ENCODE assay signal across 30 cellular contexts in the genomic region with DNA sequence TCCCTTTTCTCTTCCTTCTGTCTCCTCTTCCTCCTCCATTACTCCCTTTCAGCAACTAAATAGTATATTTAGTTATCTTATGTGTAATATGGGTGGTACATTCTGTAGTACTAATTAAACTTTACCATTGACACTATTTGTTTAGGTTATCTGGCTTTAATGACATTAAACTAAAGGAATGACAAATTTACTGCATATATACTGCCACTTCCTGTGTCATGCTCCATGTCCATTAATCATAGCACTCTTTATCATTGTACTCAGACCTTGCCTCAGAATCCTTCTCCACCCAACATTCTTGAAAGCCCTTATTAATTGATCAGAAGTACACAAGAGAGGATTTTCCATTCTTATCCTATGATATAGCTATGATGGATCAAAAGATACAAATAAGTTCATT.
"Had no signal": no experiment of that assay in that cellular context is flagged by ENCODE, and none has a peak within 500 bp of the region (broad histone marks: within the 10 kb centered on the region; RNA-seq: fewer than 3 reads in every experiment).

No MANE protein-coding gene starts in this region.

- H3K9me3 Mint-ChIP-seq: nephron progenitor cell; stimulated activated memory B cell treated with anti-CD40 and anti-IgM and Interleukin-4, amounts not matched to agents 10 μg/mL and 1 μg/mL and 100 μg/mL, for 72 hours had no signal

- H3K4me3 Mint-ChIP-seq: naive thymus-derived CD8-positive, alpha-beta T cell; nephron progenitor cell; stimulated activated memory B cell treated with anti-CD40 and anti-IgM and Interleukin-4, amounts not matched to agents 10 μg/mL and 1 μg/mL and 100 μg/mL, for 72 hours; type B pancreatic cell had no signal

- H3K9me3 ChIP-seq: colonic mucosa, esophagus squamous epithelium, heart right ventricle, left lung, ovary, psoas muscle, sigmoid colon, spleen, testis, tibial artery had no signal

- H3K27me3 Mint-ChIP-seq: naive thymus-derived CD8-positive, alpha-beta T cell; stimulated activated memory B cell treated with anti-CD40 and anti-IgM and Interleukin-4, amounts not matched to agents 10 μg/mL and 1 μg/mL and 100 μg/mL, for 72 hours; type B pancreatic cell had no signal

- H3K27ac ChIP-seq: colonic mucosa, esophagus squamous epithelium, heart right ventricle, left lung, ovary, psoas muscle, sigmoid colon, spleen, testis, tibial artery had no signal

- H3K27ac Mint-ChIP-seq: naive thymus-derived CD8-positive, alpha-beta T cell; nephron progenitor cell; stimulated activated memory B cell treated with anti-CD40 and anti-IgM and Interleukin-4, amounts not matched to agents 10 μg/mL and 1 μg/mL and 100 μg/mL, for 72 hours; type B pancreatic cell had no signal

- DNase-seq: colonic mucosa; dermis blood vessel endothelial cell; effector memory CD4-positive, alpha-beta T cell; erythroblast; esophagus squamous epithelium; foreskin melanocyte; glutamatergic neuron; heart right ventricle; hippocampal formation; left cardiac atrium; left lung; mesendoderm; midbrain; naive thymus-derived CD8-positive, alpha-beta T cell; nephron progenitor cell; nucleus accumbens; ovary; posterior cingulate gyrus; psoas muscle; right cardiac atrium; sigmoid colon; spleen; stimulated activated CD4-positive, alpha-beta T cell treated with anti-CD3 and anti-CD28 coated beads, Interleukin-4, amount 100 ng/mL, for 4 hours; stimulated activated naive CD8-positive, alpha-beta T cell treated with anti-CD3 and anti-CD28 coated beads, Interleukin-15, Interleukin-2, amounts not matched to agents 100 U/mL and 50 U/mL, for 24 hours; substantia nigra; testis; tibial artery had no signal

- H3K27me3 ChIP-seq: colonic mucosa, esophagus squamous epithelium, heart right ventricle, left lung, ovary, sigmoid colon, spleen, testis, tibial artery had no signal

- H3K4me1 ChIP-seq: colonic mucosa, esophagus squamous epithelium, heart right ventricle, left lung, psoas muscle, sigmoid colon, spleen, testis had no signal

- H3K4me3 ChIP-seq: colonic mucosa, esophagus squamous epithelium, heart right ventricle, left lung, ovary, psoas muscle, sigmoid colon, spleen, testis, tibial artery had no signal

- FAIRE-seq: islet of Langerhans had no signal

- H3K36me3 Mint-ChIP-seq: naive thymus-derived CD8-positive, alpha-beta T cell; stimulated activated memory B cell treated with anti-CD40 and anti-IgM and Interleukin-4, amounts not matched to agents 10 μg/mL and 1 μg/mL and 100 μg/mL, for 72 hours; type B pancreatic cell had no signal

- H3K4me1 Mint-ChIP-seq: naive thymus-derived CD8-positive, alpha-beta T cell; nephron progenitor cell; stimulated activated memory B cell treated with anti-CD40 and anti-IgM and Interleukin-4, amounts not matched to agents 10 μg/mL and 1 μg/mL and 100 μg/mL, for 72 hours had no signal

- H3K36me3 ChIP-seq: colonic mucosa, esophagus squamous epithelium, heart right ventricle, left lung, ovary, sigmoid colon, spleen, tibial artery had no signal
